Comparison of ENCODE assay signal across 8 cellular contexts in genomic region chr1:154969246-154969645, GRCh38. TPM values are rescaled to one million over a fixed set of nuclear protein-coding genes. Genes with fewer than 3 reads are reported as not detected.
DNase-seq lines count a peak whose midpoint lies in the region; ATAC-seq and TF ChIP-seq lines count a peak whose summit lies in the region.

No MANE protein-coding gene starts in this region.

- no peak for TF ChIP-seq POLR2A in transverse colon (IDR thresholded peaks at IDR 0.05)

- H3K36me3 ChIP-seq in brain microvascular endothelial cell (replicated peaks) = peaks cover 42% of the 10 kb centered on the region
- peaks cover 0 to 29% (median 7%) of the 10 kb centered on the region in 4 donors for H3K36me3 ChIP-seq in transverse colon

- H3K27me3 Mint-ChIP-seq in activated naive CD4-positive, alpha-beta T cell treated with anti-CD3 and anti-CD28 coated beads, Interleukin-2, amount 50 U/mL, for 24 hours = no peaks in the 10 kb centered on the region
- no peaks in the 10 kb centered on the region for H3K27me3 Mint-ChIP-seq in memory B cell

- H3K36me3 Mint-ChIP-seq in activated naive CD4-positive, alpha-beta T cell treated with anti-CD3 and anti-CD28 coated beads, Interleukin-2, amount 50 U/mL, for 24 hours = peaks cover 4% of the 10 kb centered on the region
- peaks cover 19% of the 10 kb centered on the region for H3K36me3 Mint-ChIP-seq in memory B cell

- in situ Hi-C loops in brain microvascular endothelial cell (cut with HindIII; ENCODE audit: low pct_ligation_motif_present, low sequenced_read_pairs) (no loop called here), transverse colon (cut with MboI; ENCODE audit: low pct_ligation_motif_present in 1 of 4, low pct_unique_long_range_greater_than_20kb in 1 of 4, low sequenced_read_pairs in 3 of 4) (loop anchor here in 3 of 4 donors (25.0 kb wide), 1 partner anchor 93 kb away; the partner anchor contains the start of genes ADAM15 (in 3 of the 3) and EFNA4 (in 3 of the 3))

- TF ChIP-seq CTCF in brain microvascular endothelial cell (IDR thresholded peaks at IDR 0.05; ENCODE audit: low read depth, low read length, missing control alignments) = no peak
- TF ChIP-seq CTCF in transverse colon (IDR thresholded peaks at IDR 0.05) = no peak

- no peak for ATAC-seq in memory B cell (ENCODE audit: low read depth)

- H3K9me3 Mint-ChIP-seq in activated naive CD4-positive, alpha-beta T cell treated with anti-CD3 and anti-CD28 coated beads, Interleukin-2, amount 50 U/mL, for 24 hours = no peaks in the 10 kb centered on the region
- H3K9me3 Mint-ChIP-seq in memory B cell = no peaks in the 10 kb centered on the region

- H3K27me3 ChIP-seq in brain microvascular endothelial cell (replicated peaks) (no peaks in the 10 kb centered on the region), transverse colon (no peaks in the 10 kb centered on the region)

- peak overlapping the region; percentile 74 for H3K4me3 ChIP-seq in brain microvascular endothelial cell (ENCODE audit: low read depth, low read length)
- peak overlapping the region in 1 of 4 donors; percentile 46 for H3K4me3 ChIP-seq in transverse colon

- H3K9me3 ChIP-seq in transverse colon = no peaks in the 10 kb centered on the region

- H3K4me3 Mint-ChIP-seq in activated naive CD4-positive, alpha-beta T cell treated with anti-CD3 and anti-CD28 coated beads, Interleukin-2, amount 50 U/mL, for 24 hours = peak overlapping the region; percentile 30
- H3K4me3 Mint-ChIP-seq in memory B cell = no peak overlapping the region

- TF ChIP-seq EP300 in transverse colon (IDR thresholded peaks at IDR 0.05; ENCODE audit: low read depth) = no peak

- peaks cover 29 to 51% (median 44%) of the 10 kb centered on the region in 4 donors for H3K4me1 ChIP-seq in transverse colon

- H3K27ac Mint-ChIP-seq in activated naive CD4-positive, alpha-beta T cell treated with anti-CD3 and anti-CD28 coated beads, Interleukin-2, amount 50 U/mL, for 24 hours = peak overlapping the region; percentile 79
- H3K27ac Mint-ChIP-seq in memory B cell = peak overlapping the region; percentile 67

- H3K4me1 Mint-ChIP-seq in activated naive CD4-positive, alpha-beta T cell treated with anti-CD3 and anti-CD28 coated beads, Interleukin-2, amount 50 U/mL, for 24 hours = peaks cover 38% of the 10 kb centered on the region
- H3K4me1 Mint-ChIP-seq in memory B cell = peaks cover 25% of the 10 kb centered on the region

- intact Hi-C loops in transverse colon (cut with DNase I; ENCODE audit: low total_unique reads) = loop anchor here (5.0 kb wide), 1 partner anchor 33 kb away; the partner anchor contains the start of gene ZBTB7B

- DNase-seq in activated naive CD4-positive, alpha-beta T cell treated with Interleukin-2 at 50 U/mL for 16 hours = no peak
- no peak for DNase-seq in brain microvascular endothelial cell
- no peak for DNase-seq in memory B cell (ENCODE audit: low spot score in 2 of 2)
- DNase-seq in transverse colon = no peak
- no peak for DNase-seq in activated effector memory CD4-positive, alpha-beta T cell treated with Interleukin-2 at 50 U/mL for 16 hours
- no peak for DNase-seq in foreskin melanocyte
- no peak for DNase-seq in NCI-H2081 treated with DMSO at 0.1 percent for 48 hours (lab: John Stamatoyannopoulos, UW)

- H3K27ac ChIP-seq in brain microvascular endothelial cell (no peak overlapping the region), transverse colon (peak overlapping the region; percentile 97 to 99 (median 99))

- 70 to 83% methylated on average over 2 to 5 of the region's 5 CpGs for WGBS in transverse colon (ENCODE audit: low coverage in 1 of 2), 2 donors

RNA-seq across cellular contexts. Expression of gene SHC1, which starts 1.3 kb away (rescaled TPM):
- total RNA-seq in transverse colon = 100 to 1,000 TPM in 2 of 4 donors, 10 to 100 TPM in 2; 71.1 to 149 (median 92.0) TPM

RNA-seq across cellular contexts. Expression of gene CKS1B, which starts 5.2 kb away (rescaled TPM):
- 10 to 100 TPM in 3 of 4 donors, not detected in 1; 28.9 to 41.4 (median 35.2) TPM for total RNA-seq in transverse colon

RNA-seq across cellular contexts. Expression of gene PYGO2, which starts 7.7 kb away (rescaled TPM):
- total RNA-seq in transverse colon = 10 to 100 TPM; 23.3 to 63.7 (median 29.0) TPM

RNA-seq across cellular contexts. Expression of gene PBXIP1, which starts 13.3 kb away (rescaled TPM):
- total RNA-seq in transverse colon = 10 to 100 TPM; 54.1 to 94.1 (median 83.6) TPM

RNA-seq across cellular contexts. Expression of gene FLAD1, which starts 13.9 kb away (rescaled TPM):
- total RNA-seq in transverse colon = 10 to 100 TPM; 32.7 to 42.4 (median 36.0) TPM
